ENCODE assay signal across 8 cellular contexts in the genomic region with DNA sequence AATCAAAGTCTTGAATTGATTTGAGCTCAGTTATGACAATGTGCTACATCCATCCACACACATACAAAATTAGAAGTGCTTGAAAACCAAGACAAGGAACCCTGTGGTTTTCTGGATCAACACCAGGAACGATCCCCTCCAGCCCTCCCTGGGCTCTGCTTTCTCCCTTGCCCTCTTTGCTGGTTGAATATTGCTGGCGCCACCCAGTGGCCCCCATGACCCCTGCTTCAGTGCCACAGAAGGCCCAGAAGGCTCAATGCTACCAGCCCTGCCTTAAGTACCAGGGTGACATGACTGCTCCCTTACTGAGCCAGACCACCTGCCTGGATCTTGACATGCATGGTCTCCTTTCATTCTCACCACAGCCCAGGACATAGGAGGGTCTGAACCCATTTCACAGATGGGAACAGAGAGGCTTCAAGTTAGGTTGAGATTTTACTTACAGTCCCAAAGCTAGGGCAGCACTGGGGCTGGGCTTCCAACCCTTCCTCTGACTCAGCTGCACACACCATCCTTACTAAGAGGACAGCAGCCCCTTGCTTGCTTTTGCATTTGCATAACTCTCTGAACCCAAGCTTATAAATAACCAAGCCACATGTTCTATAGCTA.
DNase-seq lines count a peak whose midpoint lies in the region; ATAC-seq lines count a peak whose summit lies in the region.

No MANE protein-coding gene starts in this region.

- no peaks in the 10 kb centered on the region for H3K9me3 Mint-ChIP-seq in stimulated activated effector memory CD8-positive, alpha-beta T cell treated with anti-CD3 and anti-CD28 coated beads, Interleukin-12 subunit alpha, Interleukin-12 subunit beta, amount 100 ng/mL, for 72 hours

- H3K36me3 Mint-ChIP-seq in stimulated activated effector memory CD8-positive, alpha-beta T cell treated with anti-CD3 and anti-CD28 coated beads, Interleukin-12 subunit alpha, Interleukin-12 subunit beta, amount 100 ng/mL, for 72 hours = no peaks in the 10 kb centered on the region

- ATAC-seq in GM21528 (IDR thresholded peaks at IDR 0.05; ENCODE audit: low FRiP score, unreplicated experiment) (peak; percentile 70), HG03571 (IDR thresholded peaks at IDR 0.05; ENCODE audit: unreplicated experiment) (peak; percentile 71)
- ATAC-seq in stimulated activated effector memory CD8-positive, alpha-beta T cell treated with anti-CD3 and anti-CD28 coated beads, Interleukin-12 subunit alpha, Interleukin-12 subunit beta, amount 100 ng/mL, for 72 hours = peak; percentile 77

- DNase-seq in activated CD4-positive, alpha-beta T cell treated with anti-CD3 and anti-CD28 coated beads for 24 hours (ENCODE audit: low read depth in 2 of 2) = peak; percentile 8 to 22
- DNase-seq in activated CD4-positive, alpha-beta T cell treated with anti-CD3 and anti-CD28 coated beads for 4 hours = no peak
- peak; percentile 55 for DNase-seq in OCI-M1 (lab: John Stamatoyannopoulos, UW)
- DNase-seq in anterior cingulate cortex (lab: John Stamatoyannopoulos, UW) = peak in 49 of 58 donors; percentile 7 to 74 (median 43)
- DNase-seq in iris pigment epithelial cell (ENCODE audit: low read depth) = peak; percentile 48
- DNase-seq in stimulated activated effector memory CD8-positive, alpha-beta T cell treated with anti-CD3 and anti-CD28 coated beads, Interleukin-12 subunit alpha, Interleukin-12 subunit beta, amount 100 ng/mL, for 72 hours (ENCODE audit: low spot score in 2 of 2) = peak in 1 of 2 donors; percentile 62

- H3K4me3 Mint-ChIP-seq in stimulated activated effector memory CD8-positive, alpha-beta T cell treated with anti-CD3 and anti-CD28 coated beads, Interleukin-12 subunit alpha, Interleukin-12 subunit beta, amount 100 ng/mL, for 72 hours = no peak overlapping the region

- no peak overlapping the region for H3K27ac Mint-ChIP-seq in stimulated activated effector memory CD8-positive, alpha-beta T cell treated with anti-CD3 and anti-CD28 coated beads, Interleukin-12 subunit alpha, Interleukin-12 subunit beta, amount 100 ng/mL, for 72 hours

- H3K4me1 Mint-ChIP-seq in stimulated activated effector memory CD8-positive, alpha-beta T cell treated with anti-CD3 and anti-CD28 coated beads, Interleukin-12 subunit alpha, Interleukin-12 subunit beta, amount 100 ng/mL, for 72 hours = no peaks in the 10 kb centered on the region

Comparison
In these comparisons a context has a peak if more than half of its experiments do, and no peak if none do; other contexts are left out.
1. DNase-seq: peak in activated CD4-positive, alpha-beta T cell treated with anti-CD3 and anti-CD28 coated beads for 24 hours (2 of 2), OCI-M1 (single experiment), anterior cingulate cortex (49 of 58) and iris pigment epithelial cell (single experiment); none in activated CD4-positive, alpha-beta T cell treated with anti-CD3 and anti-CD28 coated beads for 4 hours (0 of 2).
2. Peak in every context shown above with its lines, with median percentiles within 50 percentile points of each other: ATAC-seq.